In the genomic region with DNA sequence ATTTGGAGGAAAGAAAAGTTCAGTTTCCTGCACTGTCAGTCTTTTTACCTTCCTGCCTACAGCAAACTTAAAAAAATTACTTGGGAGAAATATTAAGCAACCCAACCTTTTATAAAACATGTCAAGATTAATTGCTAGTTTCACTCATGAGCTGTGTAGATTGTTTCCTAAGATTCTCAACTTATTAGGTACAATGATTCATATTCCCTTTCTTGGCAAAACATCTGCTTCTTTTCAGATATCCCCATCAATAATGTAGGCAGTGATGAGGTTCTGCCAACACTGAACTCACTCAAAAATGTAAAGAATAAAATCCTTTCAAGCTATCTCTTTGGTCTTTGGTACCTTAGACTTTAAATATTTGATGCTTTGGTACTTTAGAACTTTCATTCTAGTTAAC, we compare ENCODE assay signal across 1 cellular context.
TF ChIP-seq lines count a peak whose summit lies in the region.

No MANE protein-coding gene starts in this region.

TF ChIP-seq in SK-N-SH, 30 proteins besides CTCF, POLR2A, EP300 and RAD21 (continued from another document):
- TF ChIP-seq, protein P1, sequence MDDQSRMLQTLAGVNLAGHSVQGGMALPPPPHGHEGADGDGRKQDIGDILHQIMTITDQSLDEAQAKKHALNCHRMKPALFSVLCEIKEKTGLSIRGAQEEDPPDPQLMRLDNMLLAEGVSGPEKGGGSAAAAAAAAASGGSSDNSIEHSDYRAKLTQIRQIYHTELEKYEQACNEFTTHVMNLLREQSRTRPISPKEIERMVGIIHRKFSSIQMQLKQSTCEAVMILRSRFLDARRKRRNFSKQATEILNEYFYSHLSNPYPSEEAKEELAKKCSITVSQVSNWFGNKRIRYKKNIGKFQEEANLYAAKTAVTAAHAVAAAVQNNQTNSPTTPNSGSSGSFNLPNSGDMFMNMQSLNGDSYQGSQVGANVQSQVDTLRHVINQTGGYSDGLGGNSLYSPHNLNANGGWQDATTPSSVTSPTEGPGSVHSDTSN (IDR thresholded peaks at IDR 0.05), result peak; percentile 77
- TF ChIP-seq YY1 (IDR thresholded peaks at IDR 0.05; ENCODE audit: low read depth), result no peak
- TF ChIP-seq FOSL2 (IDR thresholded peaks at IDR 0.05; ENCODE audit: borderline replicate concordance, low read depth), result peak; percentile 11; the same call in 1 of the 2 replicates
- peak; percentile 64 for TF ChIP-seq JUND (IDR thresholded peaks at IDR 0.05)
- peak; percentile 9; the same call in 1 of the 2 replicates for TF ChIP-seq RXRA (IDR thresholded peaks at IDR 0.05; ENCODE audit: borderline replicate concordance, low read depth)
